Comparison of ENCODE assay signal across 1 cellular context in genomic region chr18:74949611-74950010, GRCh38.
TF ChIP-seq lines count a peak whose summit lies in the region.

No MANE protein-coding gene starts in this region.

TF ChIP-seq in H1, 55 proteins besides CTCF, POLR2A, EP300 and RAD21:
- TF ChIP-seq SIX5 (IDR thresholded peaks at IDR 0.05; ENCODE audit: low read depth, low read length): no peak
- no peak for TF ChIP-seq RBBP5 (IDR thresholded peaks at IDR 0.05; ENCODE audit: borderline replicate concordance, low read depth, low read length)
- no peak for TF ChIP-seq ATF2 (IDR thresholded peaks at IDR 0.05; ENCODE audit: low read length)
- TF ChIP-seq NANOG (IDR thresholded peaks at IDR 0.05; ENCODE audit: insufficient read depth, low read depth, low read length, poor library complexity, severe bottlenecking): no peak
- no peak for TF ChIP-seq HDAC2 (IDR thresholded peaks at IDR 0.05; ENCODE audit: borderline replicate concordance in 1 of 2, low read depth in 2 of 2, low read length in 2 of 2)
- TF ChIP-seq POLR2AphosphoS5 (IDR thresholded peaks at IDR 0.05; ENCODE audit: low read depth, low read length): no peak
- TF ChIP-seq MAX (IDR thresholded peaks at IDR 0.05): no peak
- no peak for TF ChIP-seq SIRT6 (IDR thresholded peaks at IDR 0.05; ENCODE audit: low read length)
- no peak for TF ChIP-seq CTBP2 (IDR thresholded peaks at IDR 0.05; ENCODE audit: borderline replicate concordance, insufficient read depth, insufficient read length, low read length)
- no peak for TF ChIP-seq BACH1 (IDR thresholded peaks at IDR 0.05; ENCODE audit: low read length)
- TF ChIP-seq GABPA (IDR thresholded peaks at IDR 0.05; ENCODE audit: borderline replicate concordance, insufficient read depth, low read length): no peak
- no peak for TF ChIP-seq KDM5A (IDR thresholded peaks at IDR 0.05; ENCODE audit: low read length)
- TF ChIP-seq TEAD4 (IDR thresholded peaks at IDR 0.05; ENCODE audit: low read depth, low read length): no peak
- no peak for TF ChIP-seq SIN3A (conservative IDR thresholded peaks at IDR 0.05 in 1 of 2, IDR thresholded peaks at IDR 0.05 in 1 of 2; ENCODE audit: low read depth in 1 of 2, low read length in 2 of 2)
- TF ChIP-seq CEBPB (IDR thresholded peaks at IDR 0.05; ENCODE audit: low read depth, low read length): no peak
